Comparison of ENCODE assay signal across 8 cellular contexts in genomic region chr2:105797298-105797819, GRCh38. TPM values are rescaled to one million over a fixed set of nuclear protein-coding genes. Genes with fewer than 3 reads are reported as not detected.
DNase-seq lines count a peak whose midpoint lies in the region; ATAC-seq and TF ChIP-seq lines count a peak whose summit lies in the region.

No MANE protein-coding gene starts in this region.

- no peak for TF ChIP-seq CTCF in RWPE1 (conservative IDR thresholded peaks at IDR 0.05; ENCODE audit: low read depth)
- TF ChIP-seq CTCF in fibroblast of mammary gland (conservative IDR thresholded peaks at IDR 0.05; ENCODE audit: control insufficient read depth, insufficient read depth, low read depth, low read length) = no peak

- H3K4me3 Mint-ChIP-seq in activated naive CD4-positive, alpha-beta T cell treated with anti-CD3 and anti-CD28 coated beads for 36 hours = peak overlapping the region; percentile 32
- peak overlapping the region; percentile 61 for H3K4me3 Mint-ChIP-seq in stimulated activated effector memory CD8-positive, alpha-beta T cell treated with anti-CD3 and anti-CD28 coated beads, Interleukin-12 subunit alpha, Interleukin-12 subunit beta, amount 100 ng/mL, for 72 hours

- peak; percentile 43 for ATAC-seq in HG02943 (IDR thresholded peaks at IDR 0.05; ENCODE audit: low read depth, unreplicated experiment)
- ATAC-seq in stimulated activated effector memory CD8-positive, alpha-beta T cell treated with anti-CD3 and anti-CD28 coated beads, Interleukin-12 subunit alpha, Interleukin-12 subunit beta, amount 100 ng/mL, for 72 hours = peak; percentile 60

- no peaks in the 10 kb centered on the region for H3K9me3 Mint-ChIP-seq in activated naive CD4-positive, alpha-beta T cell treated with anti-CD3 and anti-CD28 coated beads for 36 hours
- no peaks in the 10 kb centered on the region for H3K9me3 Mint-ChIP-seq in stimulated activated effector memory CD8-positive, alpha-beta T cell treated with anti-CD3 and anti-CD28 coated beads, Interleukin-12 subunit alpha, Interleukin-12 subunit beta, amount 100 ng/mL, for 72 hours

- CTCF ChIA-PET in activated naive CD4-positive, alpha-beta T cell treated with anti-CD3 and anti-CD28 coated beads for 36 hours (lab: Charles Lee) = interaction anchor here (0.7 to 4.4 kb wide), 6 partner anchors 19 to 408 kb away, joined by 3 to 17 read pairs (median 3); no protein-coding TSS in a partner anchor
- CTCF ChIA-PET in RWPE1 (lab: Yijun Ruan, JAX) = interaction anchor here (0.7 kb wide), 1 partner anchor 301 kb away, joined by 3 read pairs; no protein-coding TSS in a partner anchor

- peak; percentile 66 for DNase-seq in activated naive CD4-positive, alpha-beta T cell treated with anti-CD3 and anti-CD28 coated beads for 36 hours
- DNase-seq in activated naive CD4-positive, alpha-beta T cell treated with Interleukin-2 at 50 U/mL for 16 hours = no peak
- DNase-seq in RWPE1 (ENCODE audit: low spot score) = no peak
- DNase-seq in fibroblast of mammary gland (ENCODE audit: low read depth) = peak; percentile 82
- peak in 1 of 2 donors; percentile 75 for DNase-seq in stimulated activated effector memory CD8-positive, alpha-beta T cell treated with anti-CD3 and anti-CD28 coated beads, Interleukin-12 subunit alpha, Interleukin-12 subunit beta, amount 100 ng/mL, for 72 hours (ENCODE audit: low spot score in 2 of 2)
- DNase-seq in NCI-H1092 (lab: John Stamatoyannopoulos, UW) = no peak
- DNase-seq in foreskin melanocyte = no peak

- no peaks in the 10 kb centered on the region for H3K27me3 Mint-ChIP-seq in activated naive CD4-positive, alpha-beta T cell treated with anti-CD3 and anti-CD28 coated beads for 36 hours (ENCODE audit: low read depth)

- POLR2A ChIA-PET in RWPE1 (lab: Yijun Ruan, JAX; ENCODE audit: low non-redundant PET) = no interaction called here

- H3K4me3 ChIP-seq in fibroblast of mammary gland (ENCODE audit: control insufficient read depth, low read depth, low read length) = no peak overlapping the region

- peak overlapping the region; percentile 92 for H3K27ac Mint-ChIP-seq in activated naive CD4-positive, alpha-beta T cell treated with anti-CD3 and anti-CD28 coated beads for 36 hours
- H3K27ac Mint-ChIP-seq in stimulated activated effector memory CD8-positive, alpha-beta T cell treated with anti-CD3 and anti-CD28 coated beads, Interleukin-12 subunit alpha, Interleukin-12 subunit beta, amount 100 ng/mL, for 72 hours = peak overlapping the region; percentile 74

- H3K4me1 Mint-ChIP-seq in activated naive CD4-positive, alpha-beta T cell treated with anti-CD3 and anti-CD28 coated beads for 36 hours (ENCODE audit: low read depth) = peaks cover 93% of the 10 kb centered on the region
- peaks cover 89% of the 10 kb centered on the region for H3K4me1 Mint-ChIP-seq in stimulated activated effector memory CD8-positive, alpha-beta T cell treated with anti-CD3 and anti-CD28 coated beads, Interleukin-12 subunit alpha, Interleukin-12 subunit beta, amount 100 ng/mL, for 72 hours

- peak overlapping the region; percentile 98 for H3K27ac ChIP-seq in RWPE1

- intact Hi-C loops in activated naive CD4-positive, alpha-beta T cell treated with anti-CD3 and anti-CD28 coated beads for 36 hours (cut with micrococcal nuclease) = loop anchor here (1.0 to 5.0 kb wide), 2 partner anchors 51 to 770 kb away; no protein-coding TSS in a partner anchor

- peaks cover 21% of the 10 kb centered on the region for H3K36me3 Mint-ChIP-seq in activated naive CD4-positive, alpha-beta T cell treated with anti-CD3 and anti-CD28 coated beads for 36 hours (ENCODE audit: low read depth)
- peaks cover 40% of the 10 kb centered on the region for H3K36me3 Mint-ChIP-seq in stimulated activated effector memory CD8-positive, alpha-beta T cell treated with anti-CD3 and anti-CD28 coated beads, Interleukin-12 subunit alpha, Interleukin-12 subunit beta, amount 100 ng/mL, for 72 hours

RNA-seq across cellular contexts. Expression of gene NCK2, which starts 52.6 kb away (rescaled TPM):
- 100 to 1,000 TPM; 106 to 113 TPM for total RNA-seq in activated naive CD4-positive, alpha-beta T cell treated with anti-CD3 and anti-CD28 coated beads for 36 hours

Comparison
In these comparisons a context has a peak if more than half of its experiments do, and no peak if none do; other contexts are left out.
1. DNase-seq: peak in activated naive CD4-positive, alpha-beta T cell treated with anti-CD3 and anti-CD28 coated beads for 36 hours (single experiment) and fibroblast of mammary gland (single experiment); none in activated naive CD4-positive, alpha-beta T cell treated with Interleukin-2 at 50 U/mL for 16 hours (single experiment), RWPE1 (single experiment), NCI-H1092 (single experiment) and foreskin melanocyte (single experiment).